18 cellular contexts compared by ENCODE assay signal in the genomic region with DNA sequence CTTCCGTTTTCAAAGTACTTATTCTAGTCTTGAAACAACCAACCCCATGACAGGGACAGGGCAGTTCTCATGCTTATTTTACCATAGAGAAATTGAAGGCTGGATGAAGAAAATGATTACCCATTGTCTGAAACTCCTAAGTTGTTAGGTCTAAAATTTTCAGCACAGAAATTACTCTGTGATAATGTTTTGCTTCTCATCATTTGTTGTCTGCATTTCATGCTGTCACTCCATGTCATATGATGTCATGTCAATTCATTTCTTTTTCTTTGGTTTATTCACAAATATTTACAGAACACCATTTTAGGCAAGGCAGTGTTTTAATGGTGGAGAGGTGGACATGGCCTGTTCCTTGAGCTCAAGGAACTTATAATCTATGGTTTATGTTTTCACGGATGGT.
A peak's percentile ranks its signal among the peaks of the same experiment; 100 is the strongest.
DNase-seq lines count a peak whose midpoint lies in the region; ATAC-seq and TF ChIP-seq lines count a peak whose summit lies in the region.
"Had no signal": no experiment of that assay in that cellular context is flagged by ENCODE, and none has a peak within 500 bp of the region (broad histone marks: within the 10 kb centered on the region; RNA-seq: fewer than 3 reads in every experiment).

No MANE protein-coding gene starts in this region.

- H3K79me2 ChIP-seq in Loucy (ENCODE audit: insufficient read depth, low read length), result no peaks in the 10 kb centered on the region

- H4K20me1 ChIP-seq in Loucy (ENCODE audit: insufficient read depth, low read length, poor library complexity, severe bottlenecking), result no peaks in the 10 kb centered on the region

- DNase-seq in activated naive CD8-positive, alpha-beta T cell treated with anti-CD3 and anti-CD28 coated beads for 36 hours, result no peak
- DNase-seq in activated T-helper 2 cell treated with anti-CD3 and anti-CD28 coated beads, Interferon-gamma antibody, Interleukin-2, Interleukin-4, amounts not matched to agents 10 μg/mL and 5 μg/mL and 100 μg/mL, durations not matched to agents 14 hours and 24 hours and 36 hours (ENCODE audit: low spot score), result no peak
- no peak for DNase-seq in stimulated activated effector memory CD8-positive, alpha-beta T cell treated with anti-CD3 and anti-CD28 coated beads, Interleukin-12 subunit alpha, Interleukin-12 subunit beta, amount 100 ng/mL, for 72 hours (ENCODE audit: low spot score in 2 of 2)
- DNase-seq in LoVo (ENCODE audit: low spot score), result no peak
- DNase-seq in NCI-H748 treated with DMSO at 0.1 percent for 48 hours (lab: John Stamatoyannopoulos, UW), result no peak
- DNase-seq: CD4-positive, alpha-beta memory T cell; DND-41; IMR-90; NCI-H1694; NCI-H2081 treated with DMSO at 0.1 percent for 48 hours; NCI-H2171 treated with DMSO at 0.1 percent for 48 hours; NCI-H524 treated with DMSO at 0.1 percent for 48 hours; PC-3; SHP77 had no signal

- H3K9me3 ChIP-seq in Loucy (ENCODE audit: insufficient read depth, low read depth, low read length), result no peaks in the 10 kb centered on the region

- intact Hi-C loops in activated T-helper 2 cell treated with anti-CD3 and anti-CD28 coated beads, Interferon-gamma antibody, Interleukin-2, Interleukin-4, amounts not matched to agents 10 μg/mL and 5 μg/mL and 100 μg/mL, durations not matched to agents 14 hours and 24 hours and 36 hours (cut with micrococcal nuclease), result no loop called here

- peaks cover 4% of the 10 kb centered on the region for H3K36me3 Mint-ChIP-seq in activated naive CD8-positive, alpha-beta T cell
- H3K36me3 Mint-ChIP-seq in activated naive CD8-positive, alpha-beta T cell treated with anti-CD3 and anti-CD28 coated beads for 36 hours, result peaks cover 16% of the 10 kb centered on the region
- H3K36me3 Mint-ChIP-seq in activated T-helper 2 cell treated with anti-CD3 and anti-CD28 coated beads, Interferon-gamma antibody, Interleukin-2, Interleukin-4, amounts not matched to agents 10 μg/mL and 5 μg/mL and 100 μg/mL, durations not matched to agents 14 hours and 24 hours and 36 hours (ENCODE audit: low read depth), result peaks cover 13% of the 10 kb centered on the region
- H3K36me3 Mint-ChIP-seq in stimulated activated effector memory CD8-positive, alpha-beta T cell treated with anti-CD3 and anti-CD28 coated beads, Interleukin-12 subunit alpha, Interleukin-12 subunit beta, amount 100 ng/mL, for 72 hours, result no peaks in the 10 kb centered on the region
- H3K36me3 Mint-ChIP-seq: CD4-positive, alpha-beta memory T cell had no signal

- peaks cover 82% of the 10 kb centered on the region for H3K4me1 Mint-ChIP-seq in activated naive CD8-positive, alpha-beta T cell (ENCODE audit: low read depth)
- peaks cover 74% of the 10 kb centered on the region for H3K4me1 Mint-ChIP-seq in activated naive CD8-positive, alpha-beta T cell treated with anti-CD3 and anti-CD28 coated beads for 36 hours
- H3K4me1 Mint-ChIP-seq in activated T-helper 2 cell treated with anti-CD3 and anti-CD28 coated beads, Interferon-gamma antibody, Interleukin-2, Interleukin-4, amounts not matched to agents 10 μg/mL and 5 μg/mL and 100 μg/mL, durations not matched to agents 14 hours and 24 hours and 36 hours (ENCODE audit: low read depth), result peaks cover 74% of the 10 kb centered on the region
- peaks cover 51% of the 10 kb centered on the region for H3K4me1 Mint-ChIP-seq in stimulated activated effector memory CD8-positive, alpha-beta T cell treated with anti-CD3 and anti-CD28 coated beads, Interleukin-12 subunit alpha, Interleukin-12 subunit beta, amount 100 ng/mL, for 72 hours

- H3K9ac ChIP-seq in Loucy (ENCODE audit: low read depth, low read length, poor library complexity, severe bottlenecking), result no peak overlapping the region
- H3K9ac ChIP-seq: KMS-11 had no signal

- H3K9me3 Mint-ChIP-seq in activated naive CD8-positive, alpha-beta T cell (ENCODE audit: low read depth), result peaks cover 9% of the 10 kb centered on the region
- peaks cover 10% of the 10 kb centered on the region for H3K9me3 Mint-ChIP-seq in activated naive CD8-positive, alpha-beta T cell treated with anti-CD3 and anti-CD28 coated beads for 36 hours
- no peaks in the 10 kb centered on the region for H3K9me3 Mint-ChIP-seq in activated T-helper 2 cell treated with anti-CD3 and anti-CD28 coated beads, Interferon-gamma antibody, Interleukin-2, Interleukin-4, amounts not matched to agents 10 μg/mL and 5 μg/mL and 100 μg/mL, durations not matched to agents 14 hours and 24 hours and 36 hours
- H3K9me3 Mint-ChIP-seq in stimulated activated effector memory CD8-positive, alpha-beta T cell treated with anti-CD3 and anti-CD28 coated beads, Interleukin-12 subunit alpha, Interleukin-12 subunit beta, amount 100 ng/mL, for 72 hours, result no peaks in the 10 kb centered on the region

- no peak overlapping the region for H3K4me3 ChIP-seq in Loucy (ENCODE audit: low read length, poor library complexity, severe bottlenecking)

- no peak for ATAC-seq in stimulated activated effector memory CD8-positive, alpha-beta T cell treated with anti-CD3 and anti-CD28 coated beads, Interleukin-12 subunit alpha, Interleukin-12 subunit beta, amount 100 ng/mL, for 72 hours
- ATAC-seq in HG03354 (IDR thresholded peaks at IDR 0.05; ENCODE audit: poor library complexity, severe bottlenecking, unreplicated experiment), result no peak
- ATAC-seq: PC-3 had no signal

- H3K27me3 Mint-ChIP-seq in activated naive CD8-positive, alpha-beta T cell, result no peaks in the 10 kb centered on the region
- H3K27me3 Mint-ChIP-seq in activated naive CD8-positive, alpha-beta T cell treated with anti-CD3 and anti-CD28 coated beads for 36 hours, result no peaks in the 10 kb centered on the region
- H3K27me3 Mint-ChIP-seq in activated T-helper 2 cell treated with anti-CD3 and anti-CD28 coated beads, Interferon-gamma antibody, Interleukin-2, Interleukin-4, amounts not matched to agents 10 μg/mL and 5 μg/mL and 100 μg/mL, durations not matched to agents 14 hours and 24 hours and 36 hours (ENCODE audit: low read depth), result no peaks in the 10 kb centered on the region
- H3K27me3 Mint-ChIP-seq: CD4-positive, alpha-beta memory T cell had no signal

- peaks cover 59% of the 10 kb centered on the region for H3K4me1 ChIP-seq in Loucy (ENCODE audit: insufficient read depth, low read length, poor library complexity, severe bottlenecking)

- no peaks in the 10 kb centered on the region for H3K27me3 ChIP-seq in Loucy (ENCODE audit: insufficient read depth, low read length, poor library complexity, severe bottlenecking)

- no peak overlapping the region for H3K4me2 ChIP-seq in Loucy (ENCODE audit: low read depth, low read length, poor library complexity, severe bottlenecking)
- H3K4me2 ChIP-seq: KMS-11 had no signal

- peak overlapping the region; percentile 27; the same call in 1 of the 2 replicates for H2AFZ ChIP-seq in Loucy (ENCODE audit: low read length)

- peak overlapping the region; percentile 84 for H3K27ac Mint-ChIP-seq in activated naive CD8-positive, alpha-beta T cell
- no peak overlapping the region for H3K27ac Mint-ChIP-seq in activated naive CD8-positive, alpha-beta T cell treated with anti-CD3 and anti-CD28 coated beads for 36 hours
- H3K27ac Mint-ChIP-seq in activated T-helper 2 cell treated with anti-CD3 and anti-CD28 coated beads, Interferon-gamma antibody, Interleukin-2, Interleukin-4, amounts not matched to agents 10 μg/mL and 5 μg/mL and 100 μg/mL, durations not matched to agents 14 hours and 24 hours and 36 hours, result peak overlapping the region; percentile 8
- peak overlapping the region; percentile 17 for H3K27ac Mint-ChIP-seq in stimulated activated effector memory CD8-positive, alpha-beta T cell treated with anti-CD3 and anti-CD28 coated beads, Interleukin-12 subunit alpha, Interleukin-12 subunit beta, amount 100 ng/mL, for 72 hours

- H3K4me3 Mint-ChIP-seq in activated naive CD8-positive, alpha-beta T cell, result no peak overlapping the region
- H3K4me3 Mint-ChIP-seq in activated naive CD8-positive, alpha-beta T cell treated with anti-CD3 and anti-CD28 coated beads for 36 hours, result no peak overlapping the region
- H3K4me3 Mint-ChIP-seq in activated T-helper 2 cell treated with anti-CD3 and anti-CD28 coated beads, Interferon-gamma antibody, Interleukin-2, Interleukin-4, amounts not matched to agents 10 μg/mL and 5 μg/mL and 100 μg/mL, durations not matched to agents 14 hours and 24 hours and 36 hours (ENCODE audit: low read depth), result no peak overlapping the region
- no peak overlapping the region for H3K4me3 Mint-ChIP-seq in stimulated activated effector memory CD8-positive, alpha-beta T cell treated with anti-CD3 and anti-CD28 coated beads, Interleukin-12 subunit alpha, Interleukin-12 subunit beta, amount 100 ng/mL, for 72 hours

- no peaks in the 10 kb centered on the region for H3K36me3 ChIP-seq in Loucy (ENCODE audit: insufficient read depth, low read length)

- H3F3A ChIP-seq in Loucy (ENCODE audit: low read depth), result no peaks in the 10 kb centered on the region

- no peaks in the 10 kb centered on the region for H3K9me2 ChIP-seq in Loucy (replicated peaks; ENCODE audit: low read depth, low read length)

- TF ChIP-seq CTCF in Loucy (conservative IDR thresholded peaks at IDR 0.05; ENCODE audit: low read length), result no peak
